In genomic region chr6:97306946-97307345, GRCh38 we compare ENCODE assay signal across 27 cellular contexts.
"Had no signal": no experiment of that assay in that cellular context is flagged by ENCODE, and none has a peak within 500 bp of the region (broad histone marks: within the 10 kb centered on the region; RNA-seq: fewer than 3 reads in every experiment).

No MANE protein-coding gene starts in this region.

- H3K4me3 Mint-ChIP-seq: activated B cell treated with CpG ODN at 0.5 μM for 24 hours; activated CD4-positive, alpha-beta T cell treated with anti-CD3 and anti-CD28 coated beads, Interleukin-2, amount 10 ng/mL, durations not matched to agents 24 days and 14 days; activated CD8-positive, alpha-beta memory T cell treated with anti-CD3 and anti-CD28 coated beads, Interleukin-2, amount 10 ng/mL, durations not matched to agents 7 days and 5 days; activated naive CD4-positive, alpha-beta T cell treated with anti-CD3 and anti-CD28 coated beads, Interleukin-2, amount 50 U/mL, for 24 hours; activated T-cell treated with anti-CD3 and anti-CD28 coated beads, Interleukin-2, amount 50 U/mL, for 24 hours; activated T-helper 1 cell treated with anti-CD3 and anti-CD28 coated beads, Interleukin-12 subunit alpha, Interleukin-12 subunit beta, Interleukin-2, Interleukin-4 antibody, amounts not matched to agents 30 ng/mL and 10 ng/mL and 1 ng/mL, durations not matched to agents 14 hours and 24 hours and 36 hours; central memory CD8-positive, alpha-beta T cell; T-helper 1 cell treated with Interleukin-12 subunit alpha and Interleukin-12 subunit beta and Interleukin-4 antibody, amounts not matched to agents 30 μg/mL and 1 μg/mL, for 36 hours had no signal

- H3K4me1 Mint-ChIP-seq: activated B cell treated with CpG ODN at 0.5 μM for 24 hours; activated CD4-positive, alpha-beta T cell treated with anti-CD3 and anti-CD28 coated beads, Interleukin-2, amount 10 ng/mL, durations not matched to agents 24 days and 14 days; activated CD8-positive, alpha-beta memory T cell treated with anti-CD3 and anti-CD28 coated beads, Interleukin-2, amount 10 ng/mL, durations not matched to agents 7 days and 5 days; activated naive CD4-positive, alpha-beta T cell treated with anti-CD3 and anti-CD28 coated beads, Interleukin-2, amount 50 U/mL, for 24 hours; central memory CD8-positive, alpha-beta T cell had no signal

- H3K9me3 ChIP-seq: body of pancreas, MG63 had no signal

- H3K27ac ChIP-seq: body of pancreas, PC-9, SK-N-MC had no signal

- H3K4me3 ChIP-seq: body of pancreas, MG63, PC-9, SK-N-MC had no signal

- H3K36me3 ChIP-seq: MG63 had no signal

- H3K27me3 ChIP-seq: body of pancreas, MG63 had no signal

- ATAC-seq: activated CD8-positive, alpha-beta memory T cell treated with anti-CD3 and anti-CD28 coated beads, Interleukin-2, amount 10 ng/mL, durations not matched to agents 7 days and 5 days; body of pancreas had no signal

- H3K4me1 ChIP-seq: body of pancreas had no signal

- H2AFZ ChIP-seq: PC-9 had no signal

- H3K4me2 ChIP-seq: PC-9 had no signal

- H3K9me3 Mint-ChIP-seq: activated B cell treated with CpG ODN at 0.5 μM for 24 hours; activated CD4-positive, alpha-beta T cell treated with anti-CD3 and anti-CD28 coated beads, Interleukin-2, amount 10 ng/mL, durations not matched to agents 24 days and 14 days; activated naive CD4-positive, alpha-beta T cell treated with anti-CD3 and anti-CD28 coated beads, Interleukin-2, amount 50 U/mL, for 24 hours; activated T-cell treated with anti-CD3 and anti-CD28 coated beads, Interleukin-2, amount 50 U/mL, for 24 hours; activated T-helper 1 cell treated with anti-CD3 and anti-CD28 coated beads, Interleukin-12 subunit alpha, Interleukin-12 subunit beta, Interleukin-2, Interleukin-4 antibody, amounts not matched to agents 30 ng/mL and 10 ng/mL and 1 ng/mL, durations not matched to agents 14 hours and 24 hours and 36 hours; central memory CD8-positive, alpha-beta T cell; T-helper 1 cell treated with Interleukin-12 subunit alpha and Interleukin-12 subunit beta and Interleukin-4 antibody, amounts not matched to agents 30 μg/mL and 1 μg/mL, for 36 hours had no signal

- H3K36me3 Mint-ChIP-seq: activated CD8-positive, alpha-beta memory T cell treated with anti-CD3 and anti-CD28 coated beads, Interleukin-2, amount 10 ng/mL, durations not matched to agents 7 days and 5 days; activated naive CD4-positive, alpha-beta T cell treated with anti-CD3 and anti-CD28 coated beads, Interleukin-2, amount 50 U/mL, for 24 hours had no signal

- H3K27ac Mint-ChIP-seq: activated B cell treated with CpG ODN at 0.5 μM for 24 hours; activated CD4-positive, alpha-beta T cell treated with anti-CD3 and anti-CD28 coated beads, Interleukin-2, amount 10 ng/mL, durations not matched to agents 24 days and 14 days; activated CD8-positive, alpha-beta memory T cell treated with anti-CD3 and anti-CD28 coated beads, Interleukin-2, amount 10 ng/mL, durations not matched to agents 7 days and 5 days; activated naive CD4-positive, alpha-beta T cell treated with anti-CD3 and anti-CD28 coated beads, Interleukin-2, amount 50 U/mL, for 24 hours; activated T-cell treated with anti-CD3 and anti-CD28 coated beads, Interleukin-2, amount 50 U/mL, for 24 hours; activated T-helper 1 cell treated with anti-CD3 and anti-CD28 coated beads, Interleukin-12 subunit alpha, Interleukin-12 subunit beta, Interleukin-2, Interleukin-4 antibody, amounts not matched to agents 30 ng/mL and 10 ng/mL and 1 ng/mL, durations not matched to agents 14 hours and 24 hours and 36 hours; T-helper 1 cell treated with Interleukin-12 subunit alpha and Interleukin-12 subunit beta and Interleukin-4 antibody, amounts not matched to agents 30 μg/mL and 1 μg/mL, for 36 hours had no signal

- DNase-seq: activated B cell treated with CpG ODN at 0.5 μM for 24 hours; activated CD4-positive, alpha-beta T cell treated with anti-CD3 and anti-CD28 coated beads for 1 hour; activated CD4-positive, alpha-beta T cell treated with anti-CD3 and anti-CD28 coated beads, Interleukin-2, amount 10 ng/mL, durations not matched to agents 24 days and 14 days; activated CD4-positive, alpha-beta T cell treated with anti-CD3 and anti-CD28 coated beads, Interleukin-2, amount 50 U/mL, for 48 hours; activated CD8-positive, alpha-beta memory T cell treated with anti-CD3 and anti-CD28 coated beads, Interleukin-2, amount 10 ng/mL, durations not matched to agents 7 days and 5 days; activated effector memory CD4-positive, alpha-beta T cell treated with Interleukin-2 at 50 U/mL for 16 hours; activated naive CD4-positive, alpha-beta T cell; activated T-cell treated with anti-CD3 and anti-CD28 coated beads, Interleukin-2, amount 50 U/mL, for 24 hours; aorta; body of pancreas; MG63; NCI-H1105; NCI-H1436; NCI-H1694 treated with DMSO at 0.1 percent for 48 hours; NCI-H2029 treated with DMSO at 0.1 percent for 48 hours; NCI-H345; NCI-H510A; NCI-H526 treated with DMSO at 0.1 percent for 48 hours; NCI-H82; PC-9; SIG-M5; SW 1271 had no signal
